In genomic region chr4:107710493-107711459, GRCh38 we compare ENCODE assay signal across 21 cellular contexts. TPM values are rescaled to one million over a fixed set of nuclear protein-coding genes. Genes with fewer than 3 reads are reported as not detected.
A peak's percentile ranks its signal among the peaks of the same experiment; 100 is the strongest.
DNase-seq lines count a peak whose midpoint lies in the region; ATAC-seq and TF ChIP-seq lines count a peak whose summit lies in the region.
"Had no signal": no experiment of that assay in that cellular context is flagged by ENCODE, and none has a peak within 500 bp of the region (broad histone marks: within the 10 kb centered on the region; RNA-seq: fewer than 3 reads in every experiment).

No MANE protein-coding gene starts in this region.

- TF ChIP-seq POLR2A in esophagus squamous epithelium (IDR thresholded peaks at IDR 0.05), result no peak
- no peak for TF ChIP-seq POLR2A in heart left ventricle (IDR thresholded peaks at IDR 0.05)

- CTCF ChIA-PET in OCI-LY7 (lab: Charles Lee; ENCODE audit: unreplicated experiment), result no interaction called here

- intact Hi-C loops in OCI-LY7 (cut with micrococcal nuclease; ENCODE audit: unreplicated experiment), result no loop called here
- intact Hi-C loops in esophagus squamous epithelium (cut with DNase I), result no loop called here
- intact Hi-C loops in heart left ventricle (cut with DNase I), result no loop called here

- peaks cover 23% of the 10 kb centered on the region for H3K9me3 ChIP-seq in OCI-LY7 (ENCODE audit: low read length)
- H3K9me3 ChIP-seq in esophagus squamous epithelium, result peaks cover 0 to 17% (median 11%) of the 10 kb centered on the region in 3 donors
- peaks cover 0 to 29% (median 15%) of the 10 kb centered on the region in 12 donors for H3K9me3 ChIP-seq in heart left ventricle

- H3K27me3 ChIP-seq in esophagus squamous epithelium (no peaks in the 10 kb centered on the region), heart left ventricle (no peaks in the 10 kb centered on the region)
- H3K27me3 ChIP-seq: ascending aorta had no signal

- H3K4me3 ChIP-seq in OCI-LY7 (ENCODE audit: low read depth, low read length, poor library complexity, severe bottlenecking) (no peak overlapping the region), esophagus squamous epithelium (no peak overlapping the region), heart left ventricle (no peak overlapping the region)
- H3K4me3 ChIP-seq: ascending aorta, skin epidermis had no signal

- H3K4me2 ChIP-seq in OCI-LY7 (ENCODE audit: low read length), result no peak overlapping the region

- H4K20me1 ChIP-seq in OCI-LY7 (ENCODE audit: insufficient read depth, low read length), result no peaks in the 10 kb centered on the region

- no peaks in the 10 kb centered on the region for H3K27me3 Mint-ChIP-seq in chondrocyte (ENCODE audit: low read depth)
- H3K27me3 Mint-ChIP-seq: activated naive CD4-positive, alpha-beta T cell treated with anti-CD3 and anti-CD28 coated beads, Interleukin-2, amount 10 ng/mL, durations not matched to agents 7 days and 5 days; CD4-positive, alpha-beta T cell; stimulated activated naive B cell treated with anti-CD40 and anti-IgM and Interleukin-4, amounts not matched to agents 10 μg/mL and 1 μg/mL and 100 μg/mL, for 72 hours had no signal

- no peak overlapping the region for H3K4me3 Mint-ChIP-seq in chondrocyte (ENCODE audit: unreplicated experiment)
- H3K4me3 Mint-ChIP-seq: activated naive CD4-positive, alpha-beta T cell treated with anti-CD3 and anti-CD28 coated beads, Interleukin-2, amount 10 ng/mL, durations not matched to agents 7 days and 5 days; activated T-cell treated with anti-CD3 and anti-CD28 coated beads, Interleukin-2, amount 50 U/mL, for 4 hours; CD4-positive, alpha-beta T cell; stimulated activated naive B cell treated with anti-CD40 and anti-IgM and Interleukin-4, amounts not matched to agents 10 μg/mL and 1 μg/mL and 100 μg/mL, for 72 hours had no signal

- H3K36me3 Mint-ChIP-seq in chondrocyte (ENCODE audit: low read depth), result peaks cover 11% of the 10 kb centered on the region

- POLR2A ChIA-PET in OCI-LY7 (lab: Charles Lee), result interaction anchor here (4.3 kb wide), 1 partner anchor 10 kb away, joined by 26 read pairs; the partner anchor contains the start of gene PAPSS1

- H3K4me1 ChIP-seq in OCI-LY7 (ENCODE audit: insufficient read depth, low read length, poor library complexity, severe bottlenecking), result no peaks in the 10 kb centered on the region
- H3K4me1 ChIP-seq in esophagus squamous epithelium, result peaks cover 0 to 39% (median 11%) of the 10 kb centered on the region in 3 donors
- H3K4me1 ChIP-seq in heart left ventricle, result peaks cover 0 to 38% (median 0%) of the 10 kb centered on the region in 12 donors
- H3K4me1 ChIP-seq: ascending aorta had no signal

- peaks cover 47% of the 10 kb centered on the region for H3K4me1 Mint-ChIP-seq in chondrocyte (ENCODE audit: low read depth)
- H3K4me1 Mint-ChIP-seq: activated naive CD4-positive, alpha-beta T cell treated with anti-CD3 and anti-CD28 coated beads, Interleukin-2, amount 10 ng/mL, durations not matched to agents 7 days and 5 days had no signal

- WGBS in esophagus squamous epithelium, 2 donors, result 80 to 88% methylated on average over 9 of the region's 10 CpGs
- WGBS in heart left ventricle, 4 donors, result 87 to 94% (median 93%) methylated on average over 10 of the region's 10 CpGs

- H3K27ac ChIP-seq in OCI-LY7 (ENCODE audit: low read depth, low read length, poor library complexity, severe bottlenecking), result no peak overlapping the region
- H3K27ac ChIP-seq in esophagus squamous epithelium, result peak overlapping the region in 1 of 4 donors; percentile 45
- peak overlapping the region in 1 of 12 donors; percentile 29 for H3K27ac ChIP-seq in heart left ventricle
- H3K27ac ChIP-seq: ascending aorta had no signal

- H3K27ac Mint-ChIP-seq in chondrocyte (ENCODE audit: unreplicated experiment), result peak overlapping the region; percentile 79
- H3K27ac Mint-ChIP-seq: activated naive CD4-positive, alpha-beta T cell treated with anti-CD3 and anti-CD28 coated beads, Interleukin-2, amount 10 ng/mL, durations not matched to agents 7 days and 5 days; CD4-positive, alpha-beta T cell had no signal

- H2AFZ ChIP-seq in OCI-LY7 (ENCODE audit: low read length), result no peak overlapping the region

- peak; percentile 10 for DNase-seq in OCI-LY7 (ENCODE audit: low spot score)
- DNase-seq in chondrocyte (ENCODE audit: low spot score), result no peak
- no peak for DNase-seq in omental fat pad (ENCODE audit: low spot score)
- DNase-seq in esophagus squamous epithelium (lab: John Stamatoyannopoulos, UW), result no peak
- no peak for DNase-seq in HT-29 (ENCODE audit: low spot score)
- no peak for DNase-seq in heart left ventricle
- DNase-seq: activated naive CD4-positive, alpha-beta T cell treated with anti-CD3 and anti-CD28 coated beads, Interleukin-2, amount 10 ng/mL, durations not matched to agents 7 days and 5 days; activated T-cell treated with anti-CD3 and anti-CD28 coated beads, Interleukin-2, amount 50 U/mL, for 4 hours; CD4-positive, alpha-beta T cell; NCI-H1105; NCI-H2029; nucleus accumbens; RPMI8226; stimulated activated CD4-positive, alpha-beta T cell treated with anti-CD3 and anti-CD28 coated beads, Interleukin-1b, Interleukin-23, amount 100 ng/mL, for 48 hours; stimulated activated naive B cell treated with anti-CD40 and anti-IgM and Interleukin-4, amounts not matched to agents 10 μg/mL and 1 μg/mL and 100 μg/mL, for 72 hours; T-helper 1 cell had no signal

- H3K9me3 Mint-ChIP-seq in chondrocyte (ENCODE audit: low read depth), result peaks cover 5% of the 10 kb centered on the region

- ATAC-seq in GM18511 (IDR thresholded peaks at IDR 0.05; ENCODE audit: unreplicated experiment) (peak; percentile 12), omental fat pad (ENCODE audit: low FRiP score) (peak; percentile 44), heart left ventricle (no peak), HG02981 (IDR thresholded peaks at IDR 0.05; ENCODE audit: unreplicated experiment) (no peak)
- ATAC-seq: activated T-cell treated with anti-CD3 and anti-CD28 coated beads, Interleukin-2, amount 50 U/mL, for 4 hours; left lobe of liver had no signal

- TF ChIP-seq CTCF in OCI-LY7 (conservative IDR thresholded peaks at IDR 0.05; ENCODE audit: low read length) (no peak), chondrocyte (IDR thresholded peaks at IDR 0.05) (no peak), omental fat pad (IDR thresholded peaks at IDR 0.05) (no peak), esophagus squamous epithelium (IDR thresholded peaks at IDR 0.05) (no peak), heart left ventricle (IDR thresholded peaks at IDR 0.05) (no peak)

- H3K79me2 ChIP-seq in OCI-LY7 (ENCODE audit: insufficient read depth, low read depth, low read length), result peaks cover 91% of the 10 kb centered on the region

- H3K9me2 ChIP-seq in OCI-LY7 (ENCODE audit: insufficient read depth, low read length), result no peaks in the 10 kb centered on the region

- BruUV-seq in OCI-LY7 (replicated peaks; lab: Mats Ljungman, UMichigan), result no TSS peak

- peaks cover 97% of the 10 kb centered on the region for H3K36me3 ChIP-seq in OCI-LY7 (ENCODE audit: insufficient read depth, low read length)
- H3K36me3 ChIP-seq in esophagus squamous epithelium, result peaks cover 0 to 9% (median 0%) of the 10 kb centered on the region in 3 donors
- no peaks in the 10 kb centered on the region for H3K36me3 ChIP-seq in heart left ventricle
- H3K36me3 ChIP-seq: ascending aorta had no signal

RNA-seq across cellular contexts. Expression of gene PAPSS1, which starts 9.3 kb away (rescaled TPM):
- total RNA-seq in OCI-LY7 (2014; rRNA removed; shearing (Covaris generic)), result 57.4 and 62.0 TPM in 2 replicates
- total RNA-seq in OCI-LY7 (2022), result 118 and 128 TPM in 2 replicates
- 104 to 155 TPM (median 105 TPM) in 3 replicates for total RNA-seq in chondrocyte
- 10 to 100 TPM; 29.4 to 41.5 (median 37.6) TPM for total RNA-seq in omental fat pad
- total RNA-seq in esophagus squamous epithelium, result 10 to 100 TPM; 30.8 to 54.1 (median 36.0) TPM
- total RNA-seq in HT-29 (2014; rRNA removed; shearing (Covaris generic)), result 23.4 and 23.9 TPM in 2 replicates
- total RNA-seq in heart left ventricle, result 10 to 100 TPM in 4 of 9 donors, 1 to 10 TPM in 5; 7.4 to 32.7 (median 9.3) TPM
- polyA plus RNA-seq in heart left ventricle, result 10 to 100 TPM in 1 of 2 donors, 1 to 10 TPM in 1; 5.9 to 16.3 TPM

Comparison
In these comparisons a context has a peak if more than half of its experiments do, and no peak if none do; other contexts are left out.
1. ATAC-seq: peak in GM18511 (single experiment) and omental fat pad (single experiment); none in heart left ventricle (0 of 4) and HG02981 (single experiment).